ENCODE assay signal across 17 cellular contexts in genomic region chr19:18709546-18709945, GRCh38. TPM values are rescaled to one million over a fixed set of nuclear protein-coding genes. Genes with fewer than 3 reads are reported as not detected.
A peak's percentile ranks its signal among the peaks of the same experiment; 100 is the strongest.
DNase-seq lines count a peak whose midpoint lies in the region; ATAC-seq, FAIRE-seq and TF ChIP-seq lines count a peak whose summit lies in the region.
"Had no signal": no experiment of that assay in that cellular context is flagged by ENCODE, and none has a peak within 500 bp of the region (broad histone marks: within the 10 kb centered on the region; RNA-seq: fewer than 3 reads in every experiment).

No MANE protein-coding gene starts in this region.

- no peak for TF ChIP-seq EP300 in H1 (IDR thresholded peaks at IDR 0.05; ENCODE audit: borderline replicate concordance in 1 of 2, low read depth in 2 of 2, low read length in 2 of 2)

- no peak overlapping the region for H3K23ac ChIP-seq in H1 (ENCODE audit: insufficient read length)
- peak overlapping the region; percentile 68 for H3K23ac ChIP-seq in neuronal stem cell (ENCODE audit: low read depth, low read length, poor library complexity)

- H3K14ac ChIP-seq in H1 (ENCODE audit: insufficient read length) (no peak overlapping the region), neuronal stem cell (ENCODE audit: low read length) (no peak overlapping the region)

- no peak overlapping the region for H3K56ac ChIP-seq in H1 (replicated peaks; ENCODE audit: insufficient read length, low read depth, low read length)

- no peak overlapping the region for H2BK15ac ChIP-seq in H1 (ENCODE audit: low read length)
- no peak overlapping the region for H2BK15ac ChIP-seq in neuronal stem cell (ENCODE audit: low read length)

- H3K79me1 ChIP-seq in H1 (ENCODE audit: low read depth, low read length) (peaks cover 6% of the 10 kb centered on the region), neuronal stem cell (ENCODE audit: low read depth, low read length) (peaks cover 8% of the 10 kb centered on the region)

- no peak for ATAC-seq in HG03135 (IDR thresholded peaks at IDR 0.05; ENCODE audit: unreplicated experiment)
- ATAC-seq: GM12878 had no signal

- no peak overlapping the region for H2BK5ac ChIP-seq in H1 (ENCODE audit: low read depth, low read length)
- no peak overlapping the region for H2BK5ac ChIP-seq in neuronal stem cell (ENCODE audit: low read length)

- H3K36me3 ChIP-seq in BLaER1 = 0 out of 2 replicates have a peak, but pooled peaks cover 11% of the 10 kb centered on the region
- no peaks in the 10 kb centered on the region for H3K36me3 ChIP-seq in H7 (replicated peaks; ENCODE audit: control insufficient read depth, insufficient read depth, low read length)
- no peaks in the 10 kb centered on the region for H3K36me3 ChIP-seq in H1 (ENCODE audit: control insufficient read depth in 2 of 4, insufficient read depth in 4 of 4, low read length in 3 of 4)
- H3K36me3 ChIP-seq in neuronal stem cell (replicated peaks in 1 of 2; ENCODE audit: control insufficient read depth in 2 of 2, insufficient read depth in 2 of 2, low read length in 2 of 2) = peaks cover 3 to 6% of the 10 kb centered on the region in 2 donors

- H2AFZ ChIP-seq in H1 (ENCODE audit: low read length) (no peak overlapping the region), neuronal stem cell (ENCODE audit: low read length) (no peak overlapping the region)

- no peak for TF ChIP-seq POLR2A in H1 (IDR thresholded peaks at IDR 0.05; ENCODE audit: control extremely low read depth in 1 of 2, low read depth in 2 of 2, low read length in 2 of 2)

- H4K20me1 ChIP-seq in BLaER1 = peaks cover 92% of the 10 kb centered on the region
- peaks cover 11 to 32% of the 10 kb centered on the region in 2 experiments for H4K20me1 ChIP-seq in H1 (replicated peaks in 1 of 2; ENCODE audit: control insufficient read depth in 1 of 2, insufficient read depth in 2 of 2, low read length in 2 of 2)

- no peaks in the 10 kb centered on the region for H3K23me2 ChIP-seq in H1 (ENCODE audit: low read depth, low read length)

- H3K4me1 ChIP-seq in BLaER1 (peaks cover 52% of the 10 kb centered on the region), H1 (replicated peaks in 1 of 4; ENCODE audit: control insufficient read depth in 3 of 4, insufficient read depth in 4 of 4, low read length in 3 of 4) (no peaks in the 10 kb centered on the region; a peak in 2 of 7 replicates), neuronal stem cell (ENCODE audit: control insufficient read depth in 2 of 2, insufficient read depth in 1 of 2, low read depth in 1 of 2, low read length in 2 of 2) (peaks cover 0 to 2% of the 10 kb centered on the region in 2 donors)

- H4K91ac ChIP-seq in H1 (replicated peaks; ENCODE audit: insufficient read length, low read length) = no peak overlapping the region
- H4K91ac ChIP-seq in neuronal stem cell (ENCODE audit: low read depth, low read length, poor library complexity) = no peak overlapping the region

- no peak overlapping the region for H3K4ac ChIP-seq in H1 (replicated peaks; ENCODE audit: insufficient read length, low read depth, low read length)
- H3K4ac ChIP-seq in neuronal stem cell (ENCODE audit: low read length) = no peak overlapping the region

- H2BK120ac ChIP-seq in H1 (replicated peaks; ENCODE audit: low read depth, low read length) (no peak overlapping the region), neuronal stem cell (ENCODE audit: low read depth, low read length) (no peak overlapping the region)

- TF ChIP-seq RAD21 in H1 (IDR thresholded peaks at IDR 0.05 in 1 of 2, conservative IDR thresholded peaks at IDR 0.05 in 1 of 2; ENCODE audit: low read depth in 2 of 2, low read length in 2 of 2) = no peak; a peak in 1 of 4 replicates

- H3K27ac ChIP-seq in BLaER1 (peak overlapping the region; percentile 71), H1 (ENCODE audit: low read depth, low read length) (no peak overlapping the region), neuronal stem cell (replicated peaks; ENCODE audit: low read length) (no peak overlapping the region), RWPE1 (no peak overlapping the region)

- TF ChIP-seq CTCF in H1 (IDR thresholded peaks at IDR 0.05; ENCODE audit: control extremely low read depth in 1 of 3, insufficient read depth in 1 of 3, low read depth in 1 of 3, low read length in 3 of 3) = no peak
- no peak for TF ChIP-seq CTCF in RWPE1 (conservative IDR thresholded peaks at IDR 0.05; ENCODE audit: low read depth)

- H3K4me3 ChIP-seq in BLaER1 (no peak overlapping the region), H7 (ENCODE audit: insufficient read depth, low read depth, low read length) (no peak overlapping the region), H1 (ENCODE audit: extremely low read depth in 1 of 4, insufficient read depth in 2 of 4, low read depth in 3 of 4, low read length in 4 of 4) (no peak overlapping the region), neuronal stem cell (ENCODE audit: low read length in 2 of 2) (peak overlapping the region in 1 of 2 donors; percentile 4)
- H3K4me3 ChIP-seq: GM12878 had no signal

- 94% methylated on average over 6 of the region's 10 CpGs; no CpG with 5 or more reads in 1 of the 2 experiments for WGBS in H1 (ENCODE audit: extremely low coverage in 1 of 2, insufficient coverage in 1 of 2, insufficient read length in 1 of 2, insufficient replicate concordance in 2 of 2, low coverage in 1 of 2, low lambda C conversion rate in 2 of 2, missing lambda C conversion rate in 1 of 2), 2 experiments
- WGBS in neuronal stem cell (ENCODE audit: extremely low coverage in 2 of 2, insufficient read length in 2 of 2, insufficient replicate concordance in 1 of 2), 2 donors = no CpG with 5 or more reads among the region's 10 CpGs

- H3K27me3 ChIP-seq in BLaER1 (no peaks in the 10 kb centered on the region), H7 (ENCODE audit: control insufficient read depth, insufficient read depth, low read length) (no peaks in the 10 kb centered on the region), H1 (replicated peaks in 1 of 4; ENCODE audit: control insufficient read depth in 3 of 4, extremely low read depth in 1 of 4, insufficient read depth in 3 of 4, low read length in 3 of 4) (no peaks in the 10 kb centered on the region), neuronal stem cell (ENCODE audit: control insufficient read depth in 3 of 3, insufficient read depth in 3 of 3, low read depth in 1 of 3, low read length in 3 of 3) (no peaks in the 10 kb centered on the region)

- POLR2A ChIA-PET in H1 (lab: Charles Lee; ENCODE audit: partially characterized antibody) (interaction anchor here (0.9 kb wide), 1 partner anchor 62 kb away, joined by 3 read pairs; no protein-coding TSS in a partner anchor), RWPE1 (lab: Yijun Ruan, JAX; ENCODE audit: low non-redundant PET) (no interaction called here)

- peak overlapping the region; percentile 53; the same call in 1 of the 2 replicates for H2AK5ac ChIP-seq in H1 (ENCODE audit: low read depth, low read length)
- peak overlapping the region; percentile 53 for H2AK5ac ChIP-seq in neuronal stem cell (ENCODE audit: low read depth, low read length)

- no peak overlapping the region for H4K5ac ChIP-seq in H1 (ENCODE audit: insufficient read length, low read depth, low read length)

- H3K79me2 ChIP-seq in H1 (ENCODE audit: control insufficient read depth in 1 of 2, insufficient read depth in 2 of 2, low read length in 2 of 2) = peaks cover 0 to 11% of the 10 kb centered on the region in 2 experiments; a peak in 1 of 4 replicates

- peak overlapping the region; percentile 87 for H3K4me2 ChIP-seq in BLaER1
- no peak overlapping the region for H3K4me2 ChIP-seq in H1 (ENCODE audit: insufficient read depth in 1 of 2, low read depth in 2 of 2, low read length in 2 of 2)
- no peak overlapping the region for H3K4me2 ChIP-seq in neuronal stem cell (ENCODE audit: insufficient read depth, low read length, poor library complexity, severe bottlenecking)

- H3K18ac ChIP-seq in H1 (ENCODE audit: extremely low read depth, low read length) (no peak overlapping the region), neuronal stem cell (ENCODE audit: low read length) (no peak overlapping the region)

- DNase-seq in H7 = peak; percentile 70
- no peak for DNase-seq in H1 (ENCODE audit: low read depth in 1 of 2, low spot score in 2 of 2)
- no peak for DNase-seq in neuronal stem cell (ENCODE audit: low spot score)
- DNase-seq in midbrain (lab: John Stamatoyannopoulos, UW) = no peak
- DNase-seq in activated T-cell treated with anti-CD3 and anti-CD28 coated beads for 4 hours = no peak
- no peak for DNase-seq in RWPE1 (ENCODE audit: low spot score)
- DNase-seq: 8988T; AML-193; C1 segment of cervical spinal cord; CD4-positive, alpha-beta T cell; GOT3; HCEC 1CT; HFFc6; IMR-90 had no signal

- H2BK20ac ChIP-seq in H1 (ENCODE audit: low read length) = no peak overlapping the region

- CTCF ChIA-PET in H1 (lab: Charles Lee; ENCODE audit: partially characterized antibody) (interaction anchor here (1.2 kb wide), 2 partner anchors 22 to 53 kb away, joined by 3 read pairs; no protein-coding TSS in a partner anchor), RWPE1 (lab: Yijun Ruan, JAX) (no interaction called here)

- H3K9ac ChIP-seq in BLaER1 (peak overlapping the region; percentile 50), H1 (replicated peaks in 1 of 4; ENCODE audit: extremely low read depth in 1 of 4, low read depth in 3 of 4, low read length in 3 of 4) (no peak overlapping the region), neuronal stem cell (ENCODE audit: low read depth, low read length, poor library complexity) (no peak overlapping the region)

- no peak for FAIRE-seq in H1 (lab: Jason Lieb, UNC)
- FAIRE-seq: GM12878 had no signal

- peaks cover 3% of the 10 kb centered on the region; the same call in 1 of the 2 replicates for H3K9me3 ChIP-seq in BLaER1
- H3K9me3 ChIP-seq in H1 (ENCODE audit: insufficient read depth in 2 of 2, low read depth in 1 of 2, low read length in 1 of 2) = no peaks in the 10 kb centered on the region
- H3K9me3 ChIP-seq in neuronal stem cell (replicated peaks in 1 of 2; ENCODE audit: control insufficient read depth in 2 of 2, insufficient read depth in 1 of 2, low read depth in 1 of 2, low read length in 2 of 2) = peaks cover 0 to 3% of the 10 kb centered on the region in 2 donors

- H4K8ac ChIP-seq in H1 (ENCODE audit: extremely low read depth, insufficient read depth, low read length) (peak overlapping the region; percentile 14; the same call in 1 of the 2 replicates), neuronal stem cell (ENCODE audit: low read depth, low read length) (no peak overlapping the region)

- no peak overlapping the region for H2BK12ac ChIP-seq in H1 (ENCODE audit: low read depth, low read length)
- no peak overlapping the region for H2BK12ac ChIP-seq in neuronal stem cell (ENCODE audit: low read length)

RNA-seq across cellular contexts. Expression of gene CRTC1, which starts 26.1 kb away (rescaled TPM):
- total RNA-seq in H7 (2014; rRNA removed; shearing (Covaris generic)) = 3.7 and 6.1 TPM in 2 replicates
- 8.5 TPM in 2 replicates for total RNA-seq in H1 (2021; fragmentation: NEBNext Ultra II Directional; extraction: Animal tissue kit (Norgen Biotek cat#: 25700))
- polyA plus RNA-seq in H1 (2011; rRNA removed) = 2.9 and 6.5 TPM in 2 replicates
- 2.7 TPM for polyA plus RNA-seq in H1 (2011; cell fraction: cytosol; rRNA removed)
- polyA plus RNA-seq in H1 (2011; cell fraction: nucleus; rRNA removed) = 18.3 TPM
- 4.4 to 9.8 TPM (median 8.1 TPM) in 4 replicates for polyA plus RNA-seq in H1 (2012, experiment 1 of 2)
- polyA plus RNA-seq in H1 (2012, experiment 2 of 2) = 4.9 TPM
- 8.8 TPM for polyA plus RNA-seq in H1 (2013, experiment 1 of 2)
- polyA plus RNA-seq in H1 (2013, experiment 2 of 2) = 7.7 TPM
- polyA minus RNA-seq in H1 (2011; rRNA and poly(A)+ RNA removed) = 0.71 and 1.8 TPM in 2 replicates
- polyA minus RNA-seq in H1 (2011; cell fraction: cytosol; rRNA and poly(A)+ RNA removed) = 4.7 TPM
- polyA minus RNA-seq in H1 (2011; cell fraction: nucleus; rRNA and poly(A)+ RNA removed) = 6.3 TPM
- 17.4 TPM for polyA plus RNA-seq in neuronal stem cell (2013, experiment 1 of 2)
- 17.8 TPM for polyA plus RNA-seq in neuronal stem cell (2013, experiment 2 of 2)
